2 cellular contexts compared by ENCODE assay signal in the genomic region with DNA sequence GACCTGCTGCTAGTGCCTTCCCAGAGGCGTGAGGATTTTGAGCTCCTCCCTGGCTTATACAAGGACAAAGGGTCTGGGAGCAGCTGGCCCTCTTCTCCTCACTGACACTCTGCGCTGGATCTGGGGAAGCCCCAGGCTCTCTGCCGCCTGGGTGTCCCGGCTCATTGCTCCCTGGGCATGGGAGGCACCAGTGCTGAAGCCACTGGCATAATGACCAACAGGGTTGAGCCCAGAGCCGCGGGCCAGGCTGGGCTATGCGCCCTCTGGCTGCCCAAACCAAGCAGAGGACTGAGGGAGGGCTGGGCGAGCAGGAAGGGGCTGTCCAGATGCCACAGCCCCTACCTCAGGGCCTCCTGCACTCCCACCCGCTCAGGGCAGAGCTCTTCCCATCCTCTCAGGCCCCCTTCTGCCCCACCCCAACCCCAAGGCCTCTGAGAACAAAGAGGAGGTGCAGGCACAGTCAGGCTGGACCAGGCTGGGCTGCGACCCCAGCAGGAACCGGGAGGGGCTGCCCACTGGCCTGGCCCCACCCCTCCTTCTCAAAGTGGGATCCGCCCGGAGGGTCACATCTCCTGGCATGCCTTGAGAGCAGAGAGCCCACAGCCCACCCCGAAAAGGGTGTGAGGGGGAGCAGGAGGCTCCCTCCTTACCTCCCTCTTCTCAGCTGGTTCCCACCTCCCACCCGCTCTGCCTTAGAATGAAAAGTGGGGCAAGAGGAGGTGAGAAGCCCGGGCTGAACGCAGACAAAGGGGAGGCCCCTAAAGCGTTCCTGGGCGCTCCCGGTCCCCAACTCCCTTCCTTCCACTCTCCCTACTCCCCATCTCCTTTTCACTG.
TF ChIP-seq lines count a peak whose summit lies in the region.

No MANE protein-coding gene starts in this region.

TF ChIP-seq in SK-N-SH, 30 proteins besides CTCF, POLR2A, EP300 and RAD21 (continued from another document):
- TF ChIP-seq, protein P1, sequence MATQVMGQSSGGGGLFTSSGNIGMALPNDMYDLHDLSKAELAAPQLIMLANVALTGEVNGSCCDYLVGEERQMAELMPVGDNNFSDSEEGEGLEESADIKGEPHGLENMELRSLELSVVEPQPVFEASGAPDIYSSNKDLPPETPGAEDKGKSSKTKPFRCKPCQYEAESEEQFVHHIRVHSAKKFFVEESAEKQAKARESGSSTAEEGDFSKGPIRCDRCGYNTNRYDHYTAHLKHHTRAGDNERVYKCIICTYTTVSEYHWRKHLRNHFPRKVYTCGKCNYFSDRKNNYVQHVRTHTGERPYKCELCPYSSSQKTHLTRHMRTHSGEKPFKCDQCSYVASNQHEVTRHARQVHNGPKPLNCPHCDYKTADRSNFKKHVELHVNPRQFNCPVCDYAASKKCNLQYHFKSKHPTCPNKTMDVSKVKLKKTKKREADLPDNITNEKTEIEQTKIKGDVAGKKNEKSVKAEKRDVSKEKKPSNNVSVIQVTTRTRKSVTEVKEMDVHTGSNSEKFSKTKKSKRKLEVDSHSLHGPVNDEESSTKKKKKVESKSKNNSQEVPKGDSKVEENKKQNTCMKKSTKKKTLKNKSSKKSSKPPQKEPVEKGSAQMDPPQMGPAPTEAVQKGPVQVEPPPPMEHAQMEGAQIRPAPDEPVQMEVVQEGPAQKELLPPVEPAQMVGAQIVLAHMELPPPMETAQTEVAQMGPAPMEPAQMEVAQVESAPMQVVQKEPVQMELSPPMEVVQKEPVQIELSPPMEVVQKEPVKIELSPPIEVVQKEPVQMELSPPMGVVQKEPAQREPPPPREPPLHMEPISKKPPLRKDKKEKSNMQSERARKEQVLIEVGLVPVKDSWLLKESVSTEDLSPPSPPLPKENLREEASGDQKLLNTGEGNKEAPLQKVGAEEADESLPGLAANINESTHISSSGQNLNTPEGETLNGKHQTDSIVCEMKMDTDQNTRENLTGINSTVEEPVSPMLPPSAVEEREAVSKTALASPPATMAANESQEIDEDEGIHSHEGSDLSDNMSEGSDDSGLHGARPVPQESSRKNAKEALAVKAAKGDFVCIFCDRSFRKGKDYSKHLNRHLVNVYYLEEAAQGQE (IDR thresholded peaks at IDR 0.05; ENCODE audit: low read depth, low read length): no peak
- TF ChIP-seq CHD2 (IDR thresholded peaks at IDR 0.05; ENCODE audit: low read length, partially characterized antibody): no peak
- no peak for TF ChIP-seq FOXM1 (IDR thresholded peaks at IDR 0.05; ENCODE audit: low read depth)
- TF ChIP-seq, protein P2, sequence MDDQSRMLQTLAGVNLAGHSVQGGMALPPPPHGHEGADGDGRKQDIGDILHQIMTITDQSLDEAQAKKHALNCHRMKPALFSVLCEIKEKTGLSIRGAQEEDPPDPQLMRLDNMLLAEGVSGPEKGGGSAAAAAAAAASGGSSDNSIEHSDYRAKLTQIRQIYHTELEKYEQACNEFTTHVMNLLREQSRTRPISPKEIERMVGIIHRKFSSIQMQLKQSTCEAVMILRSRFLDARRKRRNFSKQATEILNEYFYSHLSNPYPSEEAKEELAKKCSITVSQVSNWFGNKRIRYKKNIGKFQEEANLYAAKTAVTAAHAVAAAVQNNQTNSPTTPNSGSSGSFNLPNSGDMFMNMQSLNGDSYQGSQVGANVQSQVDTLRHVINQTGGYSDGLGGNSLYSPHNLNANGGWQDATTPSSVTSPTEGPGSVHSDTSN (IDR thresholded peaks at IDR 0.05): no peak
- no peak for TF ChIP-seq NRF1 (IDR thresholded peaks at IDR 0.05; ENCODE audit: low read depth, low read length)
- no peak for TF ChIP-seq SMC3 (IDR thresholded peaks at IDR 0.05; ENCODE audit: low read depth, low read length)
- TF ChIP-seq ELF1 (IDR thresholded peaks at IDR 0.05): no peak

TF ChIP-seq in SK-N-SH treated with all-trans-retinoic acid at 6 μM for 48 hours, 23 proteins besides CTCF, POLR2A, EP300 and RAD21 (continued from another document):
- TF ChIP-seq TOX (CRISPR knock-in tag; IDR thresholded peaks at IDR 0.05; ENCODE audit: borderline replicate concordance): no peak
- TF ChIP-seq PPARA (CRISPR knock-in tag; IDR thresholded peaks at IDR 0.05; ENCODE audit: borderline replicate concordance): no peak
- no peak for TF ChIP-seq ZNF70 (CRISPR knock-in tag; IDR thresholded peaks at IDR 0.05)
- no peak for TF ChIP-seq CSRNP3 (CRISPR knock-in tag; IDR thresholded peaks at IDR 0.05)
- no peak for TF ChIP-seq GLIS3 (CRISPR knock-in tag; IDR thresholded peaks at IDR 0.05)
- TF ChIP-seq, protein P3, sequence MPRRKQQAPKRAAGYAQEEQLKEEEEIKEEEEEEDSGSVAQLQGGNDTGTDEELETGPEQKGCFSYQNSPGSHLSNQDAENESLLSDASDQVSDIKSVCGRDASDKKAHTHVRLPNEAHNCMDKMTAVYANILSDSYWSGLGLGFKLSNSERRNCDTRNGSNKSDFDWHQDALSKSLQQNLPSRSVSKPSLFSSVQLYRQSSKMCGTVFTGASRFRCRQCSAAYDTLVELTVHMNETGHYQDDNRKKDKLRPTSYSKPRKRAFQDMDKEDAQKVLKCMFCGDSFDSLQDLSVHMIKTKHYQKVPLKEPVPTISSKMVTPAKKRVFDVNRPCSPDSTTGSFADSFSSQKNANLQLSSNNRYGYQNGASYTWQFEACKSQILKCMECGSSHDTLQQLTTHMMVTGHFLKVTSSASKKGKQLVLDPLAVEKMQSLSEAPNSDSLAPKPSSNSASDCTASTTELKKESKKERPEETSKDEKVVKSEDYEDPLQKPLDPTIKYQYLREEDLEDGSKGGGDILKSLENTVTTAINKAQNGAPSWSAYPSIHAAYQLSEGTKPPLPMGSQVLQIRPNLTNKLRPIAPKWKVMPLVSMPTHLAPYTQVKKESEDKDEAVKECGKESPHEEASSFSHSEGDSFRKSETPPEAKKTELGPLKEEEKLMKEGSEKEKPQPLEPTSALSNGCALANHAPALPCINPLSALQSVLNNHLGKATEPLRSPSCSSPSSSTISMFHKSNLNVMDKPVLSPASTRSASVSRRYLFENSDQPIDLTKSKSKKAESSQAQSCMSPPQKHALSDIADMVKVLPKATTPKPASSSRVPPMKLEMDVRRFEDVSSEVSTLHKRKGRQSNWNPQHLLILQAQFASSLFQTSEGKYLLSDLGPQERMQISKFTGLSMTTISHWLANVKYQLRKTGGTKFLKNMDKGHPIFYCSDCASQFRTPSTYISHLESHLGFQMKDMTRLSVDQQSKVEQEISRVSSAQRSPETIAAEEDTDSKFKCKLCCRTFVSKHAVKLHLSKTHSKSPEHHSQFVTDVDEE (CRISPR knock-in tag; IDR thresholded peaks at IDR 0.05): no peak
- no peak for TF ChIP-seq SNAI2 (CRISPR knock-in tag; IDR thresholded peaks at IDR 0.05)
- TF ChIP-seq RARB (CRISPR knock-in tag; IDR thresholded peaks at IDR 0.05): no peak
- no peak for TF ChIP-seq BACH2 (CRISPR knock-in tag; IDR thresholded peaks at IDR 0.05; ENCODE audit: borderline replicate concordance)
- TF ChIP-seq TCF4 (CRISPR knock-in tag; IDR thresholded peaks at IDR 0.05; ENCODE audit: borderline replicate concordance): no peak
